Comparison of ENCODE assay signal across 12 cellular contexts in the genomic region with DNA sequence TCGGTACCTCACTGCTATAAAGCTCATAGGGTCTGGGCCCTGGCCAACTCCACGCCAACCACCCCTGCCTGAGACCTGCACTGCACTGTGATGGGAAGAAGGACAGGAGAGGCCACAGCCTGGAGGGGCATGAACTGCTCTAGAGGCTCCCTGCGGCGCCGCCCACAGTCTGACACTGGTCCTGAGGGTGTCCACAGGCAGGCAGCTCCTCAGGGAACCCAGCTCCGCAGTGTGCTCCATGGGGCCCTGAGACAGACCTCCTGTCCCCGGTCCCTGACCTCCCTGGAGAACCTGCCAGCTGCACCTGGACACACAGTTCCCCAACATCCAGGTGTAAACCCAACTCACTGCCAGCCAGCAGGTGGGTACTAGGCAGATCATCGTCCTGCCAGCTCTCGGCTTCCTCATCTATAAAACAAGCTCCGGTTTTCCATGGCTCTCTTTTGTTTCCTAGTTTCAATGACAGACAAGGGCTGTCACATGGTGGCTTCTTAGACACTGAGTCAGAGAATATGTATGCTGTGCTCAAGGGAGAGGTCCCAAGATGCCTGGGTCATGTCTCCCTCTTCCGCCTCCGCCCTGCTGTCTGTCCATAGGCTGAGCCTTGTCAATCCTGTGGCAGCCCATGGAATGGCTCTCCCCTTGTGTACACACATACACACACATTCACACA. TPM values are rescaled to one million over a fixed set of nuclear protein-coding genes. Genes with fewer than 3 reads are reported as not detected.
DNase-seq lines count a peak whose midpoint lies in the region; ATAC-seq and TF ChIP-seq lines count a peak whose summit lies in the region.
"Had no signal": no experiment of that assay in that cellular context is flagged by ENCODE, and none has a peak within 500 bp of the region (broad histone marks: within the 10 kb centered on the region; RNA-seq: fewer than 3 reads in every experiment).

No MANE protein-coding gene starts in this region.

- peaks cover 7% of the 10 kb centered on the region for H3K36me3 Mint-ChIP-seq in activated naive CD8-positive, alpha-beta T cell treated with anti-CD3 and anti-CD28 coated beads, Interleukin-2, amount 10 ng/mL, durations not matched to agents 7 days and 5 days
- H3K36me3 Mint-ChIP-seq in activated naive CD8-positive, alpha-beta T cell treated with anti-CD3 and anti-CD28 coated beads for 36 hours: peaks cover 4% of the 10 kb centered on the region
- H3K36me3 Mint-ChIP-seq: natural killer cell treated with Interleukin-12 subunit alpha and Interleukin-12 subunit beta and Interleukin-15 and Interleukin-18, amount 100 ng/mL, for 72 hours had no signal

- POLR2A ChIA-PET in activated naive CD8-positive, alpha-beta T cell treated with anti-CD3 and anti-CD28 coated beads, Interleukin-2, amount 10 ng/mL, durations not matched to agents 7 days and 5 days (lab: Charles Lee): no interaction called here

- WGBS in suprapubic skin: 77% methylated on average over 12 of the region's 12 CpGs

- peak overlapping the region; percentile 72 for H3K27ac Mint-ChIP-seq in activated naive CD8-positive, alpha-beta T cell treated with anti-CD3 and anti-CD28 coated beads, Interleukin-2, amount 10 ng/mL, durations not matched to agents 7 days and 5 days
- H3K27ac Mint-ChIP-seq in activated naive CD8-positive, alpha-beta T cell treated with anti-CD3 and anti-CD28 coated beads for 36 hours: no peak overlapping the region
- H3K27ac Mint-ChIP-seq: natural killer cell treated with Interleukin-12 subunit alpha and Interleukin-12 subunit beta and Interleukin-15 and Interleukin-18, amount 100 ng/mL, for 72 hours had no signal

- TF ChIP-seq EP300 in suprapubic skin (IDR thresholded peaks at IDR 0.05): no peak

- peaks cover 39% of the 10 kb centered on the region for H3K4me1 Mint-ChIP-seq in activated naive CD8-positive, alpha-beta T cell treated with anti-CD3 and anti-CD28 coated beads, Interleukin-2, amount 10 ng/mL, durations not matched to agents 7 days and 5 days
- peaks cover 38% of the 10 kb centered on the region for H3K4me1 Mint-ChIP-seq in activated naive CD8-positive, alpha-beta T cell treated with anti-CD3 and anti-CD28 coated beads for 36 hours

- H3K4me3 ChIP-seq in fibroblast of pulmonary artery (replicated peaks; ENCODE audit: low read depth, low read length): no peak overlapping the region
- H3K4me3 ChIP-seq in suprapubic skin: no peak overlapping the region

- H3K27me3 Mint-ChIP-seq in activated naive CD8-positive, alpha-beta T cell treated with anti-CD3 and anti-CD28 coated beads, Interleukin-2, amount 10 ng/mL, durations not matched to agents 7 days and 5 days: no peaks in the 10 kb centered on the region
- no peaks in the 10 kb centered on the region for H3K27me3 Mint-ChIP-seq in activated naive CD8-positive, alpha-beta T cell treated with anti-CD3 and anti-CD28 coated beads for 36 hours

- no peak for TF ChIP-seq CTCF in fibroblast of pulmonary artery (IDR thresholded peaks at IDR 0.05; ENCODE audit: low read length, missing control alignments)
- no peak for TF ChIP-seq CTCF in suprapubic skin (IDR thresholded peaks at IDR 0.05)

- no peak for ATAC-seq in activated naive CD8-positive, alpha-beta T cell treated with anti-CD3 and anti-CD28 coated beads, Interleukin-2, amount 10 ng/mL, durations not matched to agents 7 days and 5 days (ENCODE audit: low read depth)
- ATAC-seq in GM21737 (IDR thresholded peaks at IDR 0.05; ENCODE audit: unreplicated experiment) (no peak), GM21528 (IDR thresholded peaks at IDR 0.05; ENCODE audit: low FRiP score, unreplicated experiment) (no peak)
- ATAC-seq: natural killer cell treated with Interleukin-12 subunit alpha and Interleukin-12 subunit beta and Interleukin-15 and Interleukin-18, amount 100 ng/mL, for 72 hours had no signal

- H3K27me3 ChIP-seq in suprapubic skin: no peaks in the 10 kb centered on the region

- no peaks in the 10 kb centered on the region for H3K9me3 Mint-ChIP-seq in activated naive CD8-positive, alpha-beta T cell treated with anti-CD3 and anti-CD28 coated beads, Interleukin-2, amount 10 ng/mL, durations not matched to agents 7 days and 5 days
- no peaks in the 10 kb centered on the region for H3K9me3 Mint-ChIP-seq in activated naive CD8-positive, alpha-beta T cell treated with anti-CD3 and anti-CD28 coated beads for 36 hours
- H3K9me3 Mint-ChIP-seq: natural killer cell treated with Interleukin-12 subunit alpha and Interleukin-12 subunit beta and Interleukin-15 and Interleukin-18, amount 100 ng/mL, for 72 hours had no signal

- peaks cover 35% of the 10 kb centered on the region for H3K36me3 ChIP-seq in suprapubic skin

- TF ChIP-seq POLR2A in suprapubic skin (IDR thresholded peaks at IDR 0.05): no peak

- peaks cover 41% of the 10 kb centered on the region for H3K4me1 ChIP-seq in suprapubic skin

- peak overlapping the region; percentile 19 for H3K27ac ChIP-seq in suprapubic skin

- DNase-seq in activated naive CD8-positive, alpha-beta T cell treated with anti-CD3 and anti-CD28 coated beads, Interleukin-2, amount 10 ng/mL, durations not matched to agents 7 days and 5 days: no peak
- DNase-seq in activated naive CD8-positive, alpha-beta T cell treated with anti-CD3 and anti-CD28 coated beads for 36 hours: no peak
- peak; percentile 58 for DNase-seq in SK-MEL-5 (ENCODE audit: low read depth, low spot score)
- peak; percentile 33 for DNase-seq in fibroblast of pulmonary artery (ENCODE audit: low read depth)
- DNase-seq in suprapubic skin (ENCODE audit: low spot score in 2 of 2): no peak
- no peak for DNase-seq in NCI-H146 treated with DMSO at 0.1 percent for 48 hours (lab: John Stamatoyannopoulos, UW; ENCODE audit: unreplicated experiment)
- DNase-seq: amygdala, NCI-H1092, NCI-H748 treated with DMSO at 0.1 percent for 48 hours had no signal

- H3K9me3 ChIP-seq in suprapubic skin: no peaks in the 10 kb centered on the region

- in situ Hi-C loops in SK-MEL-5 (cut with HindIII; ENCODE audit: low pct_unique_long_range_greater_than_20kb, low sequenced_read_pairs): no loop called here

- no peak overlapping the region for H3K4me3 Mint-ChIP-seq in activated naive CD8-positive, alpha-beta T cell treated with anti-CD3 and anti-CD28 coated beads, Interleukin-2, amount 10 ng/mL, durations not matched to agents 7 days and 5 days
- no peak overlapping the region for H3K4me3 Mint-ChIP-seq in activated naive CD8-positive, alpha-beta T cell treated with anti-CD3 and anti-CD28 coated beads for 36 hours
- H3K4me3 Mint-ChIP-seq: natural killer cell treated with Interleukin-12 subunit alpha and Interleukin-12 subunit beta and Interleukin-15 and Interleukin-18, amount 100 ng/mL, for 72 hours had no signal

RNA-seq across cellular contexts. Expression of a gene that starts 5.1 kb away (rescaled TPM):
- total RNA-seq in activated naive CD8-positive, alpha-beta T cell treated with anti-CD3 and anti-CD28 coated beads, Interleukin-2, amount 10 ng/mL, durations not matched to agents 7 days and 5 days: 10 to 100 TPM; 79.1 to 80.8 TPM
- total RNA-seq in activated naive CD8-positive, alpha-beta T cell treated with anti-CD3 and anti-CD28 coated beads for 36 hours: 10 to 100 TPM; 82.6 to 83.2 TPM
- 3.5 TPM in 2 replicates for total RNA-seq in SK-MEL-5 (2014; rRNA removed; shearing (Covaris generic))
- 10.9 and 11.5 TPM in 2 replicates for polyA plus RNA-seq in SK-MEL-5 (2015; cell fraction: cytosol; rRNA removed)
- polyA plus RNA-seq in SK-MEL-5 (2015; cell fraction: nucleus; rRNA removed): 8.0 and 12.2 TPM in 2 replicates
- 10 to 100 TPM in 1 of 4 donors, 1 to 10 TPM in 3; 4.8 to 14.6 (median 8.9) TPM for total RNA-seq in suprapubic skin

RNA-seq across cellular contexts. Expression of a gene that starts 12.7 kb away (rescaled TPM):
- 100 to 1,000 TPM in 1 of 2 experiments, 10 to 100 TPM in 1; 94.7 to 100 TPM for total RNA-seq in activated naive CD8-positive, alpha-beta T cell treated with anti-CD3 and anti-CD28 coated beads, Interleukin-2, amount 10 ng/mL, durations not matched to agents 7 days and 5 days
- total RNA-seq in activated naive CD8-positive, alpha-beta T cell treated with anti-CD3 and anti-CD28 coated beads for 36 hours: 10 to 100 TPM; 33.1 to 37.8 TPM
- 40.3 and 41.4 TPM in 2 replicates for total RNA-seq in SK-MEL-5 (2014; rRNA removed; shearing (Covaris generic))
- 119 and 129 TPM in 2 replicates for polyA plus RNA-seq in SK-MEL-5 (2015; cell fraction: cytosol; rRNA removed)
- 157 and 182 TPM in 2 replicates for polyA plus RNA-seq in SK-MEL-5 (2015; cell fraction: nucleus; rRNA removed)
- total RNA-seq in suprapubic skin: 100 to 1,000 TPM; 154 to 211 (median 171) TPM

Comparison
In these comparisons a context has a peak if more than half of its experiments do, and no peak if none do; other contexts are left out.
1. DNase-seq: peak in SK-MEL-5 (single experiment) and fibroblast of pulmonary artery (single experiment); none in activated naive CD8-positive, alpha-beta T cell treated with anti-CD3 and anti-CD28 coated beads, Interleukin-2, amount 10 ng/mL, durations not matched to agents 7 days and 5 days (single experiment), activated naive CD8-positive, alpha-beta T cell treated with anti-CD3 and anti-CD28 coated beads for 36 hours (single experiment), suprapubic skin (0 of 2) and NCI-H146 treated with DMSO at 0.1 percent for 48 hours (single experiment).
2. RNA of a gene that starts 5.1 kb away (total RNA-seq): 82.6 to 83.2 TPM in activated naive CD8-positive, alpha-beta T cell treated with anti-CD3 and anti-CD28 coated beads for 36 hours and 79.1 to 80.8 TPM in activated naive CD8-positive, alpha-beta T cell treated with anti-CD3 and anti-CD28 coated beads, Interleukin-2, amount 10 ng/mL, durations not matched to agents 7 days and 5 days; 4.8 to 14.6 TPM in suprapubic skin and 3.5 TPM in SK-MEL-5; every median in the first group is over 4 times any median in the second.